ENCODE assay signal across 19 cellular contexts in genomic region chr4:119135721-119136121, GRCh38. TPM values are rescaled to one million over a fixed set of nuclear protein-coding genes. Genes with fewer than 3 reads are reported as not detected.
A peak's percentile ranks its signal among the peaks of the same experiment; 100 is the strongest.
DNase-seq lines count a peak whose midpoint lies in the region; ATAC-seq and TF ChIP-seq lines count a peak whose summit lies in the region.
"Had no signal": no experiment of that assay in that cellular context is flagged by ENCODE, and none has a peak within 500 bp of the region (broad histone marks: within the 10 kb centered on the region; RNA-seq: fewer than 3 reads in every experiment).

MYOZ2 (plus strand) TSS chr4:119135832; CDS start chr4:119136526, 694 bp downstream.

- no peak within 1 kb of the TSS for H3K4me3 Mint-ChIP-seq in natural killer cell treated with Interleukin-12 subunit alpha and Interleukin-12 subunit beta and Interleukin-15 and Interleukin-18, amount 100 ng/mL, for 72 hours
- H3K4me3 Mint-ChIP-seq: activated T-helper 17 cell treated with anti-CD3 and anti-CD28 coated beads, Interleukin-2, amount 50 U/mL, for 72 hours; effector memory CD8-positive, alpha-beta T cell had no signal

- no peaks in the 10 kb centered on the region for H3K9me3 Mint-ChIP-seq in natural killer cell treated with Interleukin-12 subunit alpha and Interleukin-12 subunit beta and Interleukin-15 and Interleukin-18, amount 100 ng/mL, for 72 hours
- H3K9me3 Mint-ChIP-seq: activated T-helper 17 cell treated with anti-CD3 and anti-CD28 coated beads, Interleukin-2, amount 50 U/mL, for 72 hours; effector memory CD8-positive, alpha-beta T cell had no signal

- no peak within 1 kb of the TSS for H3K27ac Mint-ChIP-seq in natural killer cell treated with Interleukin-12 subunit alpha and Interleukin-12 subunit beta and Interleukin-15 and Interleukin-18, amount 100 ng/mL, for 72 hours
- H3K27ac Mint-ChIP-seq: activated T-helper 17 cell treated with anti-CD3 and anti-CD28 coated beads, Interleukin-2, amount 50 U/mL, for 72 hours; effector memory CD8-positive, alpha-beta T cell had no signal

- no peaks in the 10 kb centered on the region for H3F3A ChIP-seq in neural cell (ENCODE audit: insufficient read depth, low read length, poor library complexity, severe bottlenecking)

- no peaks in the 10 kb centered on the region for H3K9me2 ChIP-seq in neural cell (ENCODE audit: insufficient read depth, low read length)

- peaks cover 81% of the 10 kb centered on the region for H3K4me1 ChIP-seq in adipocyte (ENCODE audit: control insufficient read depth, insufficient read depth, low read length)
- no peaks in the 10 kb centered on the region for H3K4me1 ChIP-seq in foreskin keratinocyte

- H3K27me3 ChIP-seq in adipocyte (replicated peaks; ENCODE audit: control insufficient read depth, insufficient read depth, low read length): no peaks in the 10 kb centered on the region
- H3K27me3 ChIP-seq in foreskin keratinocyte: no peaks in the 10 kb centered on the region
- no peaks in the 10 kb centered on the region for H3K27me3 ChIP-seq in neural cell (ENCODE audit: insufficient read depth, low read depth, low read length)

- H4K20me1 ChIP-seq in neural cell (ENCODE audit: insufficient read depth): no peaks in the 10 kb centered on the region

- H3K36me3 ChIP-seq in adipocyte (ENCODE audit: control insufficient read depth, insufficient read depth, low read length, severe bottlenecking) (no peaks in the 10 kb centered on the region), neural cell (ENCODE audit: insufficient read depth, low read length) (no peaks in the 10 kb centered on the region)

- H3K27ac ChIP-seq in foreskin keratinocyte: no peak within 1 kb of the TSS
- no peak within 1 kb of the TSS for H3K27ac ChIP-seq in neural cell (ENCODE audit: low read length)
- H3K27ac ChIP-seq: HL-60 had no signal

- DNase-seq in AG20443 (ENCODE audit: low spot score) (peak; percentile 17), adipocyte (ENCODE audit: low read depth) (peak; percentile 24), foreskin keratinocyte (peak in 1 of 2 donors; percentile 38), activated gamma-delta T cell treated with Interleukin-2 at 50 U/mL for 16 hours (no peak), SKM-1 treated with dmso at 0.1 percent for 144 hours (lab: John Stamatoyannopoulos, UW; ENCODE audit: unreplicated experiment) (no peak)
- DNase-seq in natural killer cell treated with Interleukin-12 subunit alpha and Interleukin-12 subunit beta and Interleukin-15 and Interleukin-18, amount 100 ng/mL, for 72 hours (ENCODE audit: low spot score): no peak
- DNase-seq: activated CD8-positive, alpha-beta memory T cell treated with anti-CD3 and anti-CD28 coated beads for 24 hours; anterior cingulate cortex; effector memory CD8-positive, alpha-beta T cell; KG1; kidney; NCI-H1417; NCI-H446 treated with DMSO at 0.1 percent for 48 hours; stimulated activated CD4-positive, alpha-beta T cell treated with anti-CD3 and anti-CD28 coated beads, Interleukin-15, amount 100 ng/mL, for 24 hours; substantia nigra had no signal

- TF ChIP-seq RAD21 in neural cell (conservative IDR thresholded peaks at IDR 0.05): no peak

- TF ChIP-seq CTCF in foreskin keratinocyte (conservative IDR thresholded peaks at IDR 0.05): no peak
- TF ChIP-seq CTCF in neural cell (IDR thresholded peaks at IDR 0.05; ENCODE audit: poor library complexity, severe bottlenecking): no peak

- H3K79me2 ChIP-seq in neural cell (replicated peaks; ENCODE audit: insufficient read depth, low read length): no peaks in the 10 kb centered on the region

- peak within 1 kb of the TSS; percentile 39 for H3K4me3 ChIP-seq in adipocyte (ENCODE audit: low read length)
- H3K4me3 ChIP-seq in neural cell (ENCODE audit: low read length): peak within 1 kb of the TSS; percentile 18

- peaks cover 6 to 10% of the 10 kb centered on the region in 2 donors for H3K4me1 Mint-ChIP-seq in natural killer cell treated with Interleukin-12 subunit alpha and Interleukin-12 subunit beta and Interleukin-15 and Interleukin-18, amount 100 ng/mL, for 72 hours (ENCODE audit: low read depth in 2 of 2)

- no peak within 1 kb of the TSS for H2AFZ ChIP-seq in neural cell (ENCODE audit: low read depth, low read length)

- ATAC-seq in foreskin keratinocyte (peak; percentile 67), GM19035 (IDR thresholded peaks at IDR 0.05; ENCODE audit: unreplicated experiment) (no peak)
- no peak for ATAC-seq in natural killer cell treated with Interleukin-12 subunit alpha and Interleukin-12 subunit beta and Interleukin-15 and Interleukin-18, amount 100 ng/mL, for 72 hours
- ATAC-seq: activated T-helper 17 cell treated with anti-CD3 and anti-CD28 coated beads, Interleukin-2, amount 50 U/mL, for 72 hours; effector memory CD8-positive, alpha-beta T cell had no signal

- no peaks in the 10 kb centered on the region for H3K36me3 Mint-ChIP-seq in natural killer cell treated with Interleukin-12 subunit alpha and Interleukin-12 subunit beta and Interleukin-15 and Interleukin-18, amount 100 ng/mL, for 72 hours

- peak within 1 kb of the TSS; percentile 67 for H3K9ac ChIP-seq in adipocyte (ENCODE audit: low read length)
- no peak within 1 kb of the TSS for H3K9ac ChIP-seq in neural cell (ENCODE audit: low read length)

- no peaks in the 10 kb centered on the region for H3K9me3 ChIP-seq in adipocyte (ENCODE audit: control insufficient read depth, low read length)
- no peaks in the 10 kb centered on the region for H3K9me3 ChIP-seq in neural cell (ENCODE audit: low read length)

- H3K27me3 Mint-ChIP-seq in natural killer cell treated with Interleukin-12 subunit alpha and Interleukin-12 subunit beta and Interleukin-15 and Interleukin-18, amount 100 ng/mL, for 72 hours: peaks cover 8 to 12% of the 10 kb centered on the region in 2 donors
- H3K27me3 Mint-ChIP-seq: activated T-helper 17 cell treated with anti-CD3 and anti-CD28 coated beads, Interleukin-2, amount 50 U/mL, for 72 hours had no signal

- TF ChIP-seq EP300 in neural cell (conservative IDR thresholded peaks at IDR 0.05; ENCODE audit: poor library complexity, severe bottlenecking): no peak

- no peak within 1 kb of the TSS for H3K4me2 ChIP-seq in neural cell (ENCODE audit: low read length)

TF ChIP-seq in neural cell, 6 proteins besides CTCF, POLR2A, EP300 and RAD21:
- no peak for TF ChIP-seq TAF1 (IDR thresholded peaks at IDR 0.05; ENCODE audit: low read depth)
- no peak for TF ChIP-seq POLR2AphosphoS5 (IDR thresholded peaks at IDR 0.05)
- no peak for TF ChIP-seq EZH2 (IDR thresholded peaks at IDR 0.05; ENCODE audit: borderline replicate concordance, insufficient read depth, low read length, poor library complexity, severe bottlenecking)
- TF ChIP-seq REST (IDR thresholded peaks at IDR 0.05; ENCODE audit: borderline replicate concordance): no peak
- no peak for TF ChIP-seq SMC3 (conservative IDR thresholded peaks at IDR 0.05; ENCODE audit: poor library complexity)

RNA-seq across cellular contexts. Expression of gene MYOZ2, which starts in this region (rescaled TPM):
- not detected in 2 replicates for total RNA-seq in foreskin keratinocyte
- polyA plus RNA-seq in foreskin keratinocyte (not detected in 2 replicates), neural cell (not detected in 2 replicates)
- polyA minus RNA-seq in neural cell: not detected in 2 replicates
- not detected for total RNA-seq in natural killer cell treated with Interleukin-12 subunit alpha and Interleukin-12 subunit beta and Interleukin-15 and Interleukin-18, amount 100 ng/mL, for 72 hours
- total RNA-seq: activated T-helper 17 cell treated with anti-CD3 and anti-CD28 coated beads, Interleukin-2, amount 50 U/mL, for 72 hours had no signal

Comparison
In these comparisons a context has a peak if more than half of its experiments do, and no peak if none do; other contexts are left out.
1. Peak in ATAC-seq in foreskin keratinocyte; RNA of the gene not detected or under 1 TPM.
2. DNase-seq: peak in AG20443 (single experiment) and adipocyte (single experiment); none in activated gamma-delta T cell treated with Interleukin-2 at 50 U/mL for 16 hours (single experiment), natural killer cell treated with Interleukin-12 subunit alpha and Interleukin-12 subunit beta and Interleukin-15 and Interleukin-18, amount 100 ng/mL, for 72 hours (single experiment) and SKM-1 treated with dmso at 0.1 percent for 144 hours (single experiment).